Comparison of ENCODE assay signal across 20 cellular contexts in genomic region chr5:95708876-95709275, GRCh38. TPM values are rescaled to one million over a fixed set of nuclear protein-coding genes. Genes with fewer than 3 reads are reported as not detected.
DNase-seq lines count a peak whose midpoint lies in the region; ATAC-seq, FAIRE-seq and TF ChIP-seq lines count a peak whose summit lies in the region.
"Had no signal": no experiment of that assay in that cellular context is flagged by ENCODE, and none has a peak within 500 bp of the region (broad histone marks: within the 10 kb centered on the region; RNA-seq: fewer than 3 reads in every experiment).

No MANE protein-coding gene starts in this region.

- TF ChIP-seq RAD21 in HCT116 (IDR thresholded peaks at IDR 0.05; ENCODE audit: low read depth), result no peak
- no peak for TF ChIP-seq RAD21 in IMR-90 (IDR thresholded peaks at IDR 0.05; ENCODE audit: low read length)
- no peak for TF ChIP-seq RAD21 in K562 (CRISPR knock-in tag; conservative IDR thresholded peaks at IDR 0.05 in 1 of 2, IDR thresholded peaks at IDR 0.05 in 1 of 2)

- CTCF ChIA-PET in HCT116 (lab: Charles Lee) (no interaction called here), IMR-90 (lab: Yijun Ruan, JAX) (no interaction called here), K562 (lab: Yijun Ruan, JAX; ENCODE audit: low intra/inter-chr PET ratio) (no interaction called here)
- CTCF ChIA-PET in CD8-positive, alpha-beta memory T cell (lab: Charles Lee), result no interaction called here

- H4K5ac ChIP-seq in IMR-90 (ENCODE audit: low read depth, low read length), result no peak overlapping the region

- H2BK120ac ChIP-seq in IMR-90 (ENCODE audit: low read depth, low read length) (no peak overlapping the region), trophoblast cell (ENCODE audit: insufficient read depth, low read length, poor library complexity) (peak overlapping the region; percentile 73)

- H3K27me3 ChIP-seq in HCT116 (ENCODE audit: insufficient read depth, low read length) (no peaks in the 10 kb centered on the region), IMR-90 (ENCODE audit: control insufficient read depth, insufficient read depth, low read length) (no peaks in the 10 kb centered on the region), K562 (ENCODE audit: control insufficient read depth in 2 of 2, insufficient read depth in 2 of 2, low read length in 2 of 2) (no peaks in the 10 kb centered on the region), trophoblast cell (ENCODE audit: insufficient read depth, low read length) (no peaks in the 10 kb centered on the region)
- H3K27me3 ChIP-seq in CD8-positive, alpha-beta memory T cell (ENCODE audit: insufficient read depth, low read length, poor library complexity, severe bottlenecking), result no peaks in the 10 kb centered on the region

- H3K4ac ChIP-seq in IMR-90 (ENCODE audit: low read depth, low read length), result no peak overlapping the region
- peak overlapping the region; percentile 93 for H3K4ac ChIP-seq in trophoblast cell (ENCODE audit: low read depth, low read length)

- H3K4me3 Mint-ChIP-seq in CD8-positive, alpha-beta memory T cell, result no peak overlapping the region
- H3K4me3 Mint-ChIP-seq: CD4-positive, alpha-beta memory T cell had no signal

- DNase-seq in HCT116 (ENCODE audit: low read depth, low spot score) (no peak), IMR-90 (no peak), K562 (ENCODE audit: extremely low read depth in 1 of 4, low spot score in 3 of 4) (no peak), trophoblast cell (no peak)
- DNase-seq in CD8-positive, alpha-beta memory T cell, result no peak
- DNase-seq: C1 segment of cervical spinal cord; Caco-2; CD4-positive, alpha-beta memory T cell; DMS53; DND-41; GM23248; H7; HCEC 1CT had no signal

- H3K23ac ChIP-seq in IMR-90 (ENCODE audit: low read depth, low read length), result no peak overlapping the region
- no peak overlapping the region for H3K23ac ChIP-seq in trophoblast cell (ENCODE audit: low read length)

- H4K8ac ChIP-seq in IMR-90 (ENCODE audit: low read depth in 2 of 2, low read length in 2 of 2) (no peak overlapping the region), trophoblast cell (ENCODE audit: low read depth, low read length) (no peak overlapping the region)

- H3K79me1 ChIP-seq in IMR-90 (ENCODE audit: low read depth in 1 of 2, low read length in 2 of 2) (no peaks in the 10 kb centered on the region; a peak in 1 of 4 replicates), trophoblast cell (ENCODE audit: low read length) (peaks cover 32% of the 10 kb centered on the region)

- no peak overlapping the region for H2BK20ac ChIP-seq in IMR-90 (ENCODE audit: low read depth, low read length)

- peak overlapping the region; percentile 88; the same call in 1 of the 2 replicates for H3K4me2 ChIP-seq in HCT116 (ENCODE audit: low read length)
- no peak overlapping the region for H3K4me2 ChIP-seq in IMR-90 (ENCODE audit: low read depth, low read length)
- H3K4me2 ChIP-seq in K562 (ENCODE audit: insufficient read depth, low read length), result peak overlapping the region; percentile 55
- no peak overlapping the region for H3K4me2 ChIP-seq in trophoblast cell (ENCODE audit: low read length)

- RAD21 ChIA-PET in HCT116 (lab: Charles Lee; ENCODE audit: low non-redundant PET in 1 of 2, low total read pairs in 2 of 2, uncharacterized antibody in 2 of 2, unreplicated experiment in 2 of 2), result no interaction called here

- POLR2A ChIA-PET in HCT116 (lab: Charles Lee) (no interaction called here), IMR-90 (lab: Charles Lee; ENCODE audit: unreplicated experiment) (no interaction called here), K562 (lab: Yijun Ruan, JAX) (interaction anchor here (0.6 to 4.9 kb wide), 8 partner anchors 10 to 33 kb away, joined by 3 to 50 read pairs (median 4); partner anchors contain the start of gene RHOBTB3)
- POLR2A ChIA-PET in CD8-positive, alpha-beta memory T cell (lab: Charles Lee), result no interaction called here

- no peaks in the 10 kb centered on the region for H3K4me1 Mint-ChIP-seq in CD8-positive, alpha-beta memory T cell

- H2BK12ac ChIP-seq in trophoblast cell (ENCODE audit: low read length), result peak overlapping the region; percentile 98

- H3K9me2 ChIP-seq in HCT116 (ENCODE audit: insufficient read depth), result no peaks in the 10 kb centered on the region

- H3K36me3 ChIP-seq in HCT116 (ENCODE audit: control insufficient read depth in 1 of 2, insufficient read depth in 2 of 2, low read length in 2 of 2), result no peaks in the 10 kb centered on the region
- H3K36me3 ChIP-seq in IMR-90 (ENCODE audit: control insufficient read depth, insufficient read depth, low read length), result no peaks in the 10 kb centered on the region
- no peaks in the 10 kb centered on the region; the same call in 2 of the 3 replicates for H3K36me3 ChIP-seq in K562 (ENCODE audit: control insufficient read depth, insufficient read depth, low read length)
- no peaks in the 10 kb centered on the region for H3K36me3 ChIP-seq in trophoblast cell (ENCODE audit: control insufficient read depth in 1 of 2, insufficient read depth in 2 of 2, low read length in 2 of 2)
- H3K36me3 ChIP-seq in CD8-positive, alpha-beta memory T cell (ENCODE audit: insufficient read depth, low read length), result no peaks in the 10 kb centered on the region

- no peaks in the 10 kb centered on the region for H4K20me1 ChIP-seq in HCT116 (ENCODE audit: insufficient read depth)
- no peaks in the 10 kb centered on the region for H4K20me1 ChIP-seq in IMR-90 (ENCODE audit: insufficient read depth, low read length)
- no peaks in the 10 kb centered on the region for H4K20me1 ChIP-seq in K562 (replicated peaks; ENCODE audit: control insufficient read depth, insufficient read depth, low read length)

- no peak overlapping the region for H2AFZ ChIP-seq in HCT116 (ENCODE audit: low read depth, low read length, poor library complexity, severe bottlenecking)
- no peak overlapping the region for H2AFZ ChIP-seq in IMR-90 (replicated peaks; ENCODE audit: low read length, poor library complexity)
- H2AFZ ChIP-seq in K562 (ENCODE audit: low read depth, low read length), result peak overlapping the region; percentile 93
- H2AFZ ChIP-seq in trophoblast cell (ENCODE audit: insufficient read depth, low read length, poor library complexity), result no peak overlapping the region
- H2AFZ ChIP-seq: GM23248 had no signal

- ATAC-seq in HCT116 (no peak), IMR-90 (ENCODE audit: low read depth) (no peak), K562 (no peak), HG02981 (IDR thresholded peaks at IDR 0.05; ENCODE audit: unreplicated experiment) (no peak)

- H3K4me3 ChIP-seq in HCT116 (replicated peaks in 1 of 2; ENCODE audit: low read depth in 1 of 2, low read length in 2 of 2), result no peak overlapping the region
- H3K4me3 ChIP-seq in IMR-90 (ENCODE audit: insufficient read depth, low read depth, low read length), result no peak overlapping the region
- H3K4me3 ChIP-seq in K562, result no peak overlapping the region
- H3K4me3 ChIP-seq in trophoblast cell (ENCODE audit: low read depth, low read length), result no peak overlapping the region
- no peak overlapping the region for H3K4me3 ChIP-seq in CD8-positive, alpha-beta memory T cell (ENCODE audit: low read length)
- H3K4me3 ChIP-seq: GM23248 had no signal

- WGBS in IMR-90 (ENCODE audit: extremely low coverage in 2 of 2, insufficient read length in 1 of 2), 2 experiments, result 100% methylated on average over 2 of the region's 7 CpGs; no CpG with 5 or more reads in 1 of the 2 experiments
- 60% methylated on average over 7 of the region's 7 CpGs for WGBS in K562 (ENCODE audit: insufficient coverage, low coverage, missing lambda C conversion rate)
- no CpG with 5 or more reads among the region's 7 CpGs for WGBS in trophoblast cell (ENCODE audit: extremely low coverage, insufficient coverage, insufficient read length)

- H2BK15ac ChIP-seq in IMR-90 (ENCODE audit: low read depth, low read length), result no peak overlapping the region

- no peak overlapping the region for H2AK9ac ChIP-seq in IMR-90 (replicated peaks; ENCODE audit: low read depth, low read length, poor library complexity)

- no peak overlapping the region for H3K9ac ChIP-seq in HCT116 (ENCODE audit: low read length)
- H3K9ac ChIP-seq in IMR-90 (ENCODE audit: low read depth, low read length), result no peak overlapping the region
- H3K9ac ChIP-seq in K562 (ENCODE audit: insufficient read depth in 1 of 2, low read depth in 2 of 2, low read length in 2 of 2), result peak overlapping the region; percentile 34 to 70; a peak in 2 of 4 replicates
- H3K9ac ChIP-seq in trophoblast cell (ENCODE audit: low read length), result no peak overlapping the region
- H3K9ac ChIP-seq: GM23248 had no signal

- no peaks in the 10 kb centered on the region for H3K79me2 ChIP-seq in HCT116 (ENCODE audit: insufficient read depth, low read length)
- peaks cover 12% of the 10 kb centered on the region; the same call in 1 of the 3 replicates for H3K79me2 ChIP-seq in K562 (ENCODE audit: control insufficient read depth, insufficient read depth, low read length)
- H3K79me2 ChIP-seq in trophoblast cell (ENCODE audit: control insufficient read depth, insufficient read depth, low read length, poor library complexity), result no peaks in the 10 kb centered on the region

- H3K18ac ChIP-seq in IMR-90 (ENCODE audit: low read depth, low read length), result no peak overlapping the region
- H3K18ac ChIP-seq in trophoblast cell (ENCODE audit: low read length), result no peak overlapping the region

- no peak overlapping the region for H4K12ac ChIP-seq in trophoblast cell (ENCODE audit: low read depth, low read length)

- in situ Hi-C loops in IMR-90 (cut with MboI; ENCODE audit: low sequenced_read_pairs) (no loop called here), K562 (cut with MboI) (no loop called here)

- FAIRE-seq in K562 (lab: Jason Lieb, UNC), result no peak
- FAIRE-seq: G401.6, GM12892, GM19239, H1 had no signal

- no peaks in the 10 kb centered on the region for H3K36me3 Mint-ChIP-seq in CD8-positive, alpha-beta memory T cell
- H3K36me3 Mint-ChIP-seq: CD4-positive, alpha-beta memory T cell had no signal

- H3K27ac ChIP-seq in HCT116 (ENCODE audit: low read depth, low read length) (no peak overlapping the region), IMR-90 (ENCODE audit: insufficient read depth, low read length) (no peak overlapping the region), K562 (ENCODE audit: extremely low read depth, low read depth, low read length) (peak overlapping the region; percentile 38; the same call in 2 of the 3 replicates), trophoblast cell (ENCODE audit: low read depth, low read length) (no peak overlapping the region)
- no peak overlapping the region for H3K27ac ChIP-seq in CD8-positive, alpha-beta memory T cell (ENCODE audit: low read depth, low read length)
- H3K27ac ChIP-seq: GM23248 had no signal

- TF ChIP-seq CTCF in HCT116 (IDR thresholded peaks at IDR 0.05 in 2 of 3, conservative IDR thresholded peaks at IDR 0.05 in 1 of 3; ENCODE audit: borderline replicate concordance in 1 of 3, insufficient read depth in 1 of 3, low read depth in 2 of 3, low read length in 2 of 3) (no peak), IMR-90 (conservative IDR thresholded peaks at IDR 0.05; ENCODE audit: low read depth, low read length) (no peak), K562 (IDR thresholded peaks at IDR 0.05 in 2 of 3, conservative IDR thresholded peaks at IDR 0.05 in 1 of 3; ENCODE audit: insufficient read depth in 2 of 3, low read depth in 1 of 3, low read length in 3 of 3) (no peak)

- BruUV-seq in HCT116 (replicated peaks; lab: Mats Ljungman, UMichigan) (no TSS peak), IMR-90 (replicated peaks; lab: Mats Ljungman, UMichigan) (no TSS peak), K562 (replicated peaks; lab: Mats Ljungman, UMichigan) (no TSS peak)

- intact Hi-C loops in HCT116 (cut with micrococcal nuclease) (no loop called here), IMR-90 (cut with micrococcal nuclease) (no loop called here), K562 (cut with micrococcal nuclease) (no loop called here)

- TF ChIP-seq EP300 in K562 (IDR thresholded peaks at IDR 0.05; ENCODE audit: low read length), result no peak

- no peaks in the 10 kb centered on the region; the same call in 1 of the 2 replicates for H3K9me1 ChIP-seq in IMR-90 (ENCODE audit: insufficient read depth, low read length)
- no peaks in the 10 kb centered on the region for H3K9me1 ChIP-seq in K562 (ENCODE audit: control insufficient read depth, insufficient read depth, low read length)

- H4K91ac ChIP-seq in IMR-90 (ENCODE audit: insufficient read depth, low read depth, low read length) (no peak overlapping the region), trophoblast cell (ENCODE audit: low read depth, low read length) (peak overlapping the region; percentile 70)

- TF ChIP-seq POLR2A in HCT116 (IDR thresholded peaks at IDR 0.05; ENCODE audit: borderline replicate concordance, extremely low read depth, insufficient read depth, insufficient read length), result no peak
- no peak for TF ChIP-seq POLR2A in IMR-90 (IDR thresholded peaks at IDR 0.05; ENCODE audit: low read depth, low read length)
- no peak for TF ChIP-seq POLR2A in K562 (conservative IDR thresholded peaks at IDR 0.05)

- no peak overlapping the region for H3K14ac ChIP-seq in IMR-90 (replicated peaks; ENCODE audit: low read depth, low read length)
- peak overlapping the region; percentile 18 for H3K14ac ChIP-seq in trophoblast cell (ENCODE audit: low read length)

- dilution Hi-C loops in IMR-90 (cut with HindIII; ENCODE audit: low sequenced_read_pairs, unreplicated experiment), result no loop called here

- H2AK5ac ChIP-seq in IMR-90 (ENCODE audit: low read depth, low read length), result peak overlapping the region; percentile 67; the same call in 1 of the 2 replicates
- peak overlapping the region; percentile 39 for H2AK5ac ChIP-seq in trophoblast cell (ENCODE audit: low read length)

- H3K27ac Mint-ChIP-seq in CD8-positive, alpha-beta memory T cell, result no peak overlapping the region
- H3K27ac Mint-ChIP-seq: CD4-positive, alpha-beta memory T cell had no signal

- H3K4me1 ChIP-seq in HCT116 (ENCODE audit: control insufficient read depth in 1 of 2, insufficient read depth in 2 of 2, low read length in 2 of 2) (peaks cover 40 to 51% of the 10 kb centered on the region in 2 experiments), IMR-90 (ENCODE audit: control insufficient read depth, insufficient read depth, low read length) (peaks cover 2% of the 10 kb centered on the region), K562 (replicated peaks in 1 of 2; ENCODE audit: control insufficient read depth in 2 of 2, insufficient read depth in 2 of 2, low read length in 2 of 2) (peaks cover 13 to 37% of the 10 kb centered on the region in 2 experiments), trophoblast cell (ENCODE audit: control insufficient read depth in 1 of 2, insufficient read depth in 2 of 2, low read length in 2 of 2) (peaks cover 12 to 18% of the 10 kb centered on the region in 2 experiments)
- H3K4me1 ChIP-seq in CD8-positive, alpha-beta memory T cell (ENCODE audit: insufficient read depth, low read length), result no peaks in the 10 kb centered on the region

- no peaks in the 10 kb centered on the region for H3K9me3 ChIP-seq in HCT116 (ENCODE audit: control insufficient read depth in 1 of 2, insufficient read depth in 1 of 2, low read depth in 1 of 2, low read length in 2 of 2)
- H3K9me3 ChIP-seq in IMR-90 (ENCODE audit: control insufficient read depth, insufficient read depth, low read length), result no peaks in the 10 kb centered on the region
- no peaks in the 10 kb centered on the region for H3K9me3 ChIP-seq in K562 (replicated peaks; ENCODE audit: control insufficient read depth, insufficient read depth, low read depth, low read length)
- no peaks in the 10 kb centered on the region for H3K9me3 ChIP-seq in trophoblast cell (ENCODE audit: insufficient read depth, low read depth, low read length)
- H3K9me3 ChIP-seq in CD8-positive, alpha-beta memory T cell (ENCODE audit: low read length), result no peaks in the 10 kb centered on the region
- H3K9me3 ChIP-seq: Caco-2 had no signal

- peaks cover 2 to 16% of the 10 kb centered on the region in 2 donors for H3K27me3 Mint-ChIP-seq in CD8-positive, alpha-beta memory T cell

- no peak overlapping the region for H3K56ac ChIP-seq in IMR-90 (ENCODE audit: extremely low read depth, insufficient read depth, low read length)

- H3K9me3 Mint-ChIP-seq in CD8-positive, alpha-beta memory T cell, result no peaks in the 10 kb centered on the region
- H3K9me3 Mint-ChIP-seq: CD4-positive, alpha-beta memory T cell had no signal

- H2BK5ac ChIP-seq in IMR-90 (ENCODE audit: low read depth, low read length, poor library complexity, severe bottlenecking) (no peak overlapping the region), trophoblast cell (ENCODE audit: low read depth, low read length, poor library complexity) (peak overlapping the region; percentile 64)

RNA-seq across cellular contexts. Expression of gene RHOBTB3, which starts 22.3 kb away (rescaled TPM):
- total RNA-seq in HCT116 (2021; ENCODE audit: unreplicated experiment), result 84.3 TPM
- polyA plus RNA-seq in HCT116 (2012), result 33.0 and 43.6 TPM in 2 replicates
- total RNA-seq in IMR-90 (2012; rRNA removed), result 356 and 447 TPM in 2 replicates
- 117 and 118 TPM in 2 replicates for polyA plus RNA-seq in IMR-90 (2012; rRNA removed)
- polyA plus RNA-seq in IMR-90 (2012; cell fraction: cytosol; rRNA removed), result 106 and 114 TPM in 2 replicates
- polyA plus RNA-seq in IMR-90 (2012; cell fraction: nucleus; rRNA removed; ENCODE audit: low replicate concordance), result 115 and 315 TPM in 2 replicates
- total RNA-seq in K562 (2011; cell fraction: chromatin; rRNA removed; ENCODE audit: low replicate concordance), result 221 and 302 TPM in 2 replicates
- total RNA-seq in K562 (2011; cell fraction: nucleolus; rRNA removed), result 117 and 137 TPM in 2 replicates
- total RNA-seq in K562 (2011; cell fraction: nucleoplasm; rRNA removed), result 147 and 234 TPM in 2 replicates
- total RNA-seq in K562 (2014; rRNA removed), result 107 and 112 TPM in 2 replicates
- 142 and 164 TPM in 2 replicates for total RNA-seq in K562 (2014; rRNA removed; fragmentation: Illumina TruSeq; extraction: Trizol)
- total RNA-seq in K562 (2015; rRNA removed; fragmentation: Illumina TruSeq; extraction: Trizol), result 133 and 143 TPM in 2 replicates
- total RNA-seq in K562 (2021), result 124 and 142 TPM in 2 replicates
- 128 and 166 TPM in 2 replicates for polyA plus RNA-seq in K562 (2011; rRNA removed)
- 180 and 257 TPM in 2 replicates for polyA plus RNA-seq in K562 (2011; cell fraction: cytosol; rRNA removed)
- 207 and 234 TPM in 2 replicates for polyA plus RNA-seq in K562 (2011; cell fraction: nucleus; rRNA removed)
- 73.9 and 97.8 TPM in 2 replicates for polyA plus RNA-seq in K562 (2012)
- polyA plus RNA-seq in K562 (2014; fragmentation: Illumina TruSeq; extraction: Trizol), result 111 and 115 TPM in 2 replicates
- polyA plus RNA-seq in K562 (2014; fragmentation: Nextera tagmentation; extraction: Ambion mirVana), result 10 to 100 TPM; 39.7 to 53.0 TPM
- 78.4 and 81.2 TPM in 2 replicates for polyA plus RNA-seq in K562 (2014; rRNA removed)
- 373 and 438 TPM in 2 replicates for polyA minus RNA-seq in K562 (2011; rRNA and poly(A)+ RNA removed)
- 200 and 263 TPM in 2 replicates for polyA minus RNA-seq in K562 (2011; cell fraction: cytosol; rRNA and poly(A)+ RNA removed)
- 246 and 302 TPM in 2 replicates for polyA minus RNA-seq in K562 (2011; cell fraction: nucleus; rRNA and poly(A)+ RNA removed)
- 333 and 351 TPM in 2 replicates for polyA plus RNA-seq in trophoblast cell (2013)
- under 1 TPM; 0.33 to 0.48 TPM for total RNA-seq in CD8-positive, alpha-beta memory T cell
- polyA plus RNA-seq in CD8-positive, alpha-beta memory T cell, result 2.4 TPM

RNA-seq across cellular contexts. Expression of gene SPATA9, which starts 26.1 kb away (rescaled TPM):
- total RNA-seq in HCT116 (2021; ENCODE audit: unreplicated experiment) (not detected), IMR-90 (2012; rRNA removed) (0.72 and 0.83 TPM in 2 replicates), K562 (2014; rRNA removed) (0.24 TPM in 1 of 2 replicates, not detected in the other), K562 (2014; rRNA removed; fragmentation: Illumina TruSeq; extraction: Trizol) (not detected in 2 replicates), K562 (2015; rRNA removed; fragmentation: Illumina TruSeq; extraction: Trizol) (0.40 TPM in 1 of 2 replicates, not detected in the other), K562 (2021) (0.11 TPM in 1 of 2 replicates, not detected in the other)
- polyA plus RNA-seq in HCT116 (2012), result 0.04 and 0.22 TPM in 2 replicates
- polyA plus RNA-seq in IMR-90 (2012; rRNA removed) (0.66 and 0.86 TPM in 2 replicates), K562 (2011; rRNA removed) (0.28 and 0.38 TPM in 2 replicates), K562 (2014; fragmentation: Illumina TruSeq; extraction: Trizol) (0.16 TPM in 1 of 2 replicates, not detected in the other), K562 (2014; fragmentation: Nextera tagmentation; extraction: Ambion mirVana) (1 to 10 TPM; 3.4 to 5.5 TPM), K562 (2014; rRNA removed) (0.05 and 0.16 TPM in 2 replicates)
- polyA plus RNA-seq in IMR-90 (2012; cell fraction: cytosol; rRNA removed), result 0.16 and 0.25 TPM in 2 replicates
- polyA plus RNA-seq in IMR-90 (2012; cell fraction: nucleus; rRNA removed; ENCODE audit: low replicate concordance), result 0.21 and 2.0 TPM in 2 replicates
- total RNA-seq in K562 (2011; cell fraction: chromatin; rRNA removed; ENCODE audit: low replicate concordance), result not detected in 2 replicates
- total RNA-seq in K562 (2011; cell fraction: nucleolus; rRNA removed), result not detected in 2 replicates
- total RNA-seq in K562 (2011; cell fraction: nucleoplasm; rRNA removed), result not detected in 2 replicates
- 0.09 TPM in 1 of 2 replicates, not detected in the other for polyA plus RNA-seq in K562 (2011; cell fraction: cytosol; rRNA removed)
- polyA plus RNA-seq in K562 (2011; cell fraction: nucleus; rRNA removed), result 0.14 and 0.24 TPM in 2 replicates
- 1.6 and 1.8 TPM in 2 replicates for polyA plus RNA-seq in K562 (2012)
- polyA minus RNA-seq in K562 (2011; rRNA and poly(A)+ RNA removed), result 0.18 TPM in 1 of 2 replicates, not detected in the other
- polyA minus RNA-seq in K562 (2011; cell fraction: cytosol; rRNA and poly(A)+ RNA removed), result not detected in 2 replicates
- not detected in 2 replicates for polyA minus RNA-seq in K562 (2011; cell fraction: nucleus; rRNA and poly(A)+ RNA removed)
- 0.50 and 0.51 TPM in 2 replicates for polyA plus RNA-seq in trophoblast cell (2013)
- total RNA-seq in CD8-positive, alpha-beta memory T cell, result not detected
- polyA plus RNA-seq in CD8-positive, alpha-beta memory T cell, result not detected
- total RNA-seq: A172; A673; CD4-positive, alpha-beta memory T cell; H1; H7 had no signal
- polyA plus RNA-seq: H1 had no signal

Comparison
In these comparisons a context has a peak if more than half of its experiments do, and no peak if none do; other contexts are left out.
1. H3K4me2 ChIP-seq: peak in HCT116 (single experiment) and K562 (single experiment); none in IMR-90 (single experiment) and trophoblast cell (single experiment).
2. H3K9ac ChIP-seq: peak in K562 (2 of 2); none in HCT116 (single experiment), IMR-90 (single experiment) and trophoblast cell (single experiment).
3. RNA of gene RHOBTB3, which starts 22.3 kb away (total RNA-seq): 356 to 447 TPM in IMR-90, 107 to 302 TPM in K562 and 84.3 TPM in HCT116 (single experiment); 0.33 to 0.48 TPM in CD8-positive, alpha-beta memory T cell; every median in the first group is over 10 times any median in the second.